In the genomic region with DNA sequence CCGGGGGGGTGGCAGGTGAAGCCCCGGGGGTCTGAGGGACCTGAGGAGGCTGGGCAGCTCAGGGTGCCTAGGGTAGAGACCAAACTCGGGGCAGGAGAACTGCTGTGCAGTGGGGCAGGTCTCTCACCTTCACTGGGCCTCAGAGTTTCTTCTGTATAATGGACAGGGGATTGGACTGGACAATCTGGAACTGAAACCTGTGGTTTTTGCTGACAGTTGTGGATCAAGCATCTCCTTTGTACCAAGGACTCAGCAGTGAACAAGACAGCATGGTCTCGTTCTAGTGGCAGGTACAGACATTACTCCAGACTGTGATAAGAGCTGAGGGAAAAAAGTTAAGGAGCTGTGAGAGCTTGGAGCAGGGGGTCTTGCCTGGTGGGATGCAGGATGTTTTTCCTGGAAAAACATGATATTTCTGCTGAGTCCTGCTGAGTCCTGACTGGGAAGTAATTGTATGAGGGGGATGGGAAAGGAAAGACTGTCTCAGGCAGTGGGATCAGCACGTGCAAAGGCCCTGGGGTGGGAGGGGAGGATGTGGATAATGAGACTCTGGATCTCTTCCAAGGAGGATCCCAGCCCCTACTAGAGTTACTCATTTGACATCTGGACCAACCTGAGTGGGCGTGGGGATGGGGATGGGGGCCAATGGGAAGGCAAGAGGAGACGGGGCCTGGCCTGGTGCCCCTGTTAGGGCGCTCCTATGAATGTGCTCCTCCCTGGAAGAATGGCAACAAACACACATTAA, we compare ENCODE assay signal across 24 cellular contexts.
"Had no signal": no experiment of that assay in that cellular context is flagged by ENCODE, and none has a peak within 500 bp of the region (broad histone marks: within the 10 kb centered on the region; RNA-seq: fewer than 3 reads in every experiment).

No MANE protein-coding gene starts in this region.

- H3K9me3 ChIP-seq: colonic mucosa, neutrophil, right lobe of liver, thoracic aorta had no signal

- DNase-seq: activated CD4-positive, alpha-beta T cell treated with anti-CD3 and anti-CD28 coated beads, Interleukin-2, amount 10 ng/mL, durations not matched to agents 24 days and 14 days; activated CD8-positive, alpha-beta memory T cell treated with anti-CD3 and anti-CD28 coated beads, Interleukin-2, amount 50 U/mL, for 4 hours; activated effector memory CD4-positive, alpha-beta T cell treated with Interleukin-2 at 50 U/mL for 16 hours; activated naive CD4-positive, alpha-beta T cell treated with anti-CD3 and anti-CD28 coated beads, Interleukin-2, amount 10 ng/mL, durations not matched to agents 7 days and 5 days; activated T-cell treated with anti-CD3 and anti-CD28 coated beads, Interleukin-2, amount 50 U/mL, for 4 hours; aorta; colonic mucosa; endodermal cell; foreskin fibroblast; hippocampal formation; left cardiac atrium; mesenchymal stem cell; naive thymus-derived CD8-positive, alpha-beta T cell; small intestine; stimulated activated CD4-positive, alpha-beta T cell treated with anti-CD3 and anti-CD28 coated beads, Interleukin-4, amount 100 ng/mL, for 24 hours; T1000 had no signal

- H3K36me3 ChIP-seq: colonic mucosa, neutrophil, right lobe of liver, thoracic aorta had no signal

- H3K4me1 ChIP-seq: colonic mucosa, parathyroid adenoma, right lobe of liver had no signal

- H3K27ac ChIP-seq: colonic mucosa, epithelial cell of prostate, neutrophil, parathyroid adenoma, right lobe of liver, thoracic aorta had no signal

- H3K4me3 ChIP-seq: colonic mucosa, right lobe of liver, thoracic aorta had no signal

- H3K27ac Mint-ChIP-seq: activated CD4-positive, alpha-beta T cell treated with anti-CD3 and anti-CD28 coated beads, Interleukin-2, amount 10 ng/mL, durations not matched to agents 24 days and 14 days; activated naive CD4-positive, alpha-beta T cell treated with anti-CD3 and anti-CD28 coated beads, Interleukin-2, amount 10 ng/mL, durations not matched to agents 7 days and 5 days; endodermal cell; stimulated activated effector memory CD8-positive, alpha-beta T cell treated with anti-CD3 and anti-CD28 coated beads, Interleukin-12 subunit alpha, Interleukin-12 subunit beta, amount 100 ng/mL, for 72 hours had no signal

- H3K9ac ChIP-seq: parathyroid adenoma had no signal

- ATAC-seq: activated T-cell treated with anti-CD3 and anti-CD28 coated beads, Interleukin-2, amount 50 U/mL, for 4 hours; left cardiac atrium; naive thymus-derived CD8-positive, alpha-beta T cell; right lobe of liver; stimulated activated effector memory CD8-positive, alpha-beta T cell treated with anti-CD3 and anti-CD28 coated beads, Interleukin-12 subunit alpha, Interleukin-12 subunit beta, amount 100 ng/mL, for 72 hours had no signal

- H3K79me2 ChIP-seq: parathyroid adenoma had no signal

- FAIRE-seq: islet of Langerhans, small intestine had no signal

- H3K27me3 ChIP-seq: colonic mucosa, right lobe of liver had no signal

- H3K4me3 Mint-ChIP-seq: activated CD4-positive, alpha-beta T cell treated with anti-CD3 and anti-CD28 coated beads, Interleukin-2, amount 10 ng/mL, durations not matched to agents 24 days and 14 days; activated naive CD4-positive, alpha-beta T cell treated with anti-CD3 and anti-CD28 coated beads, Interleukin-2, amount 10 ng/mL, durations not matched to agents 7 days and 5 days; activated T-cell treated with anti-CD3 and anti-CD28 coated beads, Interleukin-2, amount 50 U/mL, for 4 hours; central memory CD8-positive, alpha-beta T cell; endodermal cell; naive thymus-derived CD8-positive, alpha-beta T cell; stimulated activated effector memory CD8-positive, alpha-beta T cell treated with anti-CD3 and anti-CD28 coated beads, Interleukin-12 subunit alpha, Interleukin-12 subunit beta, amount 100 ng/mL, for 72 hours had no signal

- H2AFZ ChIP-seq: parathyroid adenoma had no signal

- H3K4me1 Mint-ChIP-seq: activated CD4-positive, alpha-beta T cell treated with anti-CD3 and anti-CD28 coated beads, Interleukin-2, amount 10 ng/mL, durations not matched to agents 24 days and 14 days; activated naive CD4-positive, alpha-beta T cell treated with anti-CD3 and anti-CD28 coated beads, Interleukin-2, amount 10 ng/mL, durations not matched to agents 7 days and 5 days; central memory CD8-positive, alpha-beta T cell; naive thymus-derived CD8-positive, alpha-beta T cell; stimulated activated effector memory CD8-positive, alpha-beta T cell treated with anti-CD3 and anti-CD28 coated beads, Interleukin-12 subunit alpha, Interleukin-12 subunit beta, amount 100 ng/mL, for 72 hours had no signal

- H3K9me3 Mint-ChIP-seq: activated CD4-positive, alpha-beta T cell treated with anti-CD3 and anti-CD28 coated beads, Interleukin-2, amount 10 ng/mL, durations not matched to agents 24 days and 14 days; activated naive CD4-positive, alpha-beta T cell treated with anti-CD3 and anti-CD28 coated beads, Interleukin-2, amount 10 ng/mL, durations not matched to agents 7 days and 5 days; activated T-cell treated with anti-CD3 and anti-CD28 coated beads, Interleukin-2, amount 50 U/mL, for 4 hours; central memory CD8-positive, alpha-beta T cell; endodermal cell; stimulated activated effector memory CD8-positive, alpha-beta T cell treated with anti-CD3 and anti-CD28 coated beads, Interleukin-12 subunit alpha, Interleukin-12 subunit beta, amount 100 ng/mL, for 72 hours had no signal

- H3K36me3 Mint-ChIP-seq: activated naive CD4-positive, alpha-beta T cell treated with anti-CD3 and anti-CD28 coated beads, Interleukin-2, amount 10 ng/mL, durations not matched to agents 7 days and 5 days; stimulated activated effector memory CD8-positive, alpha-beta T cell treated with anti-CD3 and anti-CD28 coated beads, Interleukin-12 subunit alpha, Interleukin-12 subunit beta, amount 100 ng/mL, for 72 hours had no signal
